In the genomic region with DNA sequence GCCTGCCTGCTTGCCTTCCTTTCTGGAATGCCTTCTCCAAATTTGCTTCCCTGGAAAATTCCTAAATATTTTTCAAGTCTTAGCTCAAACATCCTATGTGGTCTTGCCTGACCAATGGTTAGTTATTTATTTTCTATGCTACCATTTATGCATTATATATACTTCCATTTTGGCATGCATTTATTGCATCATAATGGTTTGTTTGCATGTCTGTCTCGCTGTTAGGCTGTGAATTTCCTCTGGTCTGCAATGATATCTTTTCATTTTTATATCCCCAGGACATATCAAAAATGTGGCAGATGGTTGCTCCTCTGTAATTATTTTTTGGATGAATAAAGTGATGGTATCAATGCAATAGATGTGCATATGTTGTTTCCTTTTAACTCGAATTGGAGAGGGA, we compare ENCODE assay signal across 29 cellular contexts.
"Had no signal": no experiment of that assay in that cellular context is flagged by ENCODE, and none has a peak within 500 bp of the region (broad histone marks: within the 10 kb centered on the region; RNA-seq: fewer than 3 reads in every experiment).

No MANE protein-coding gene starts in this region.

- H3K9me3 ChIP-seq: adrenal gland, body of pancreas, colonic mucosa, esophagus muscularis mucosa, gastrocnemius medialis, heart right ventricle had no signal

- H3K4me3 ChIP-seq: adrenal gland, body of pancreas, colonic mucosa, esophagus muscularis mucosa, gastrocnemius medialis, heart right ventricle, hepatocyte had no signal

- H3K27ac ChIP-seq: adrenal gland, body of pancreas, colonic mucosa, esophagus muscularis mucosa, foreskin keratinocyte, gastrocnemius medialis, heart right ventricle, hepatocyte had no signal

- FAIRE-seq: endometrium had no signal

- H3K4me2 ChIP-seq: hepatocyte had no signal

- H3K79me2 ChIP-seq: hepatocyte had no signal

- H3K36me3 ChIP-seq: adrenal gland, colonic mucosa, gastrocnemius medialis had no signal

- DNase-seq: activated CD4-positive, alpha-beta memory T cell treated with anti-CD3 and anti-CD28 coated beads for 36 hours; activated CD4-positive, alpha-beta T cell treated with anti-CD3 and anti-CD28 coated beads for 36 hours; activated CD4-positive, alpha-beta T cell treated with anti-CD3 and anti-CD28 coated beads, Interleukin-2, amount 10 ng/mL, durations not matched to agents 24 days and 14 days; activated CD4-positive, CD25-positive, alpha-beta regulatory T cell; activated CD4-positive, CD25-positive, alpha-beta regulatory T cell treated with anti-CD3 and anti-CD28 coated beads, Interleukin-2, amount 50 U/mL, for 72 hours; activated CD8-positive, alpha-beta memory T cell treated with anti-CD3 and anti-CD28 coated beads, Interleukin-2, amount 10 ng/mL, durations not matched to agents 7 days and 5 days; activated CD8-positive, alpha-beta memory T cell treated with anti-CD3 and anti-CD28 coated beads, Interleukin-2, amount 50 U/mL, for 4 hours; activated CD8-positive, alpha-beta T cell treated with anti-CD3 and anti-CD28 coated beads, Interleukin-2, amount 10 ng/mL, durations not matched to agents 7 days and 5 days; activated effector memory CD4-positive, alpha-beta T cell treated with anti-CD3 and anti-CD28 coated beads, Interleukin-2, amount 50 U/mL, for 16 hours; activated naive CD4-positive, alpha-beta T cell treated with anti-CD3 and anti-CD28 coated beads for 36 hours; activated naive CD8-positive, alpha-beta T cell treated with anti-CD3 and anti-CD28 coated beads for 36 hours; activated naive CD8-positive, alpha-beta T cell treated with anti-CD3 and anti-CD28 coated beads, Interleukin-2, amount 50 U/mL, for 24 hours; activated T-cell treated with anti-CD3 and anti-CD28 coated beads, Interleukin-2, amount 50 U/mL, for 1 hour; activated T-cell treated with anti-CD3 and anti-CD28 coated beads, Interleukin-2, amount 50 U/mL, for 48 hours; adrenal gland; amygdala; aorta; body of pancreas; caudate nucleus; colonic mucosa; effector CD8-positive, alpha-beta T cell; erythroblast; foreskin keratinocyte; gastrocnemius medialis; heart right ventricle; T-helper 2 cell had no signal

- H2AFZ ChIP-seq: hepatocyte had no signal

- H3K27me3 ChIP-seq: adrenal gland, body of pancreas, colonic mucosa, esophagus muscularis mucosa, foreskin keratinocyte, gastrocnemius medialis, heart right ventricle, hepatocyte had no signal

- ATAC-seq: activated CD4-positive, alpha-beta T cell treated with anti-CD3 and anti-CD28 coated beads for 36 hours; activated CD8-positive, alpha-beta memory T cell treated with anti-CD3 and anti-CD28 coated beads, Interleukin-2, amount 10 ng/mL, durations not matched to agents 7 days and 5 days; activated CD8-positive, alpha-beta T cell treated with anti-CD3 and anti-CD28 coated beads, Interleukin-2, amount 10 ng/mL, durations not matched to agents 7 days and 5 days; activated naive CD8-positive, alpha-beta T cell treated with anti-CD3 and anti-CD28 coated beads, Interleukin-2, amount 50 U/mL, for 24 hours; body of pancreas; foreskin keratinocyte; gastrocnemius medialis; heart right ventricle had no signal

- H3K4me1 ChIP-seq: adrenal gland, body of pancreas, colonic mucosa, esophagus muscularis mucosa, foreskin keratinocyte, gastrocnemius medialis, heart right ventricle had no signal
